ENCODE assay signal across 30 cellular contexts in the genomic region with DNA sequence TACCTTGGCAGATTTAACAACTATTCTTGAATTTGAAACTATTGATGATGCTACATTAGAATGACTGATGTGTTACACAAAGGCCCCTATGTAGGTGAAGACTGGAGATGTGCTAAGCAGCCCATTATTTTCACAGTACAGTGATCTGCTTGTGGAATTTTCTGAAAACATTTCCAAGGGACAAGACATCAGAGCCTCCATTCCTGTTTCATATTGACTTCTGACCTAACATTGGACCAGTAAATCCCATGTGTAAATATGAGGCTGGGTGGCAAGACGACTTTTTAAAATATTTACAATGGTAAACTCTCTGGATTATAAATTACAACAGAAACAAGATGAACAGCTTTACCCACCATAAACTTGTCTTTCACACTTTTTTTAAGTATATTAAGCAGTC.
"Had no signal": no experiment of that assay in that cellular context is flagged by ENCODE, and none has a peak within 500 bp of the region (broad histone marks: within the 10 kb centered on the region; RNA-seq: fewer than 3 reads in every experiment).

No MANE protein-coding gene starts in this region.

- H3K4me3 Mint-ChIP-seq: effector memory CD8-positive, alpha-beta T cell; memory B cell; mesothelial cell of epicardium; naive thymus-derived CD4-positive, alpha-beta T cell; nephron; stimulated activated naive B cell treated with anti-CD40 and anti-IgM and Interleukin-4, amounts not matched to agents 10 μg/mL and 1 μg/mL and 100 μg/mL, for 72 hours; stimulated activated naive CD8-positive, alpha-beta T cell treated with anti-CD3 and anti-CD28 coated beads, Interleukin-15, Interleukin-2, amounts not matched to agents 100 ng/mL and 50 ng/mL, for 24 hours had no signal

- H2AFZ ChIP-seq: hepatocyte had no signal

- H3K27me3 ChIP-seq: gastrocnemius medialis, heart left ventricle, hepatocyte, ovary, vagina had no signal

- H3K79me2 ChIP-seq: hepatocyte had no signal

- H3K27ac ChIP-seq: epithelial cell of prostate, gastrocnemius medialis, heart left ventricle, hepatocyte, ovary, psoas muscle, skin epidermis, thoracic aorta, vagina had no signal

- H3K4me2 ChIP-seq: hepatocyte had no signal

- H3K9me3 Mint-ChIP-seq: effector memory CD8-positive, alpha-beta T cell; memory B cell; mesothelial cell of epicardium; nephron; stimulated activated naive B cell treated with anti-CD40 and anti-IgM and Interleukin-4, amounts not matched to agents 10 μg/mL and 1 μg/mL and 100 μg/mL, for 72 hours; stimulated activated naive CD8-positive, alpha-beta T cell treated with anti-CD3 and anti-CD28 coated beads, Interleukin-15, Interleukin-2, amounts not matched to agents 100 ng/mL and 50 ng/mL, for 24 hours had no signal

- H3K4me1 Mint-ChIP-seq: memory B cell; stimulated activated naive B cell treated with anti-CD40 and anti-IgM and Interleukin-4, amounts not matched to agents 10 μg/mL and 1 μg/mL and 100 μg/mL, for 72 hours had no signal

- ATAC-seq: effector memory CD8-positive, alpha-beta T cell; esophagus mucosa; gastrocnemius medialis; left lobe of liver; mucosa of descending colon; naive thymus-derived CD4-positive, alpha-beta T cell; psoas muscle; stimulated activated naive B cell treated with anti-CD40 and anti-IgM and Interleukin-4, amounts not matched to agents 10 μg/mL and 1 μg/mL and 100 μg/mL, for 72 hours had no signal

- H3K36me3 Mint-ChIP-seq: mesothelial cell of epicardium had no signal

- H3K27ac Mint-ChIP-seq: memory B cell; mesothelial cell of epicardium; naive thymus-derived CD4-positive, alpha-beta T cell; stimulated activated naive B cell treated with anti-CD40 and anti-IgM and Interleukin-4, amounts not matched to agents 10 μg/mL and 1 μg/mL and 100 μg/mL, for 72 hours; stimulated activated naive CD8-positive, alpha-beta T cell treated with anti-CD3 and anti-CD28 coated beads, Interleukin-15, Interleukin-2, amounts not matched to agents 100 ng/mL and 50 ng/mL, for 24 hours had no signal

- H3K4me3 ChIP-seq: gastrocnemius medialis, heart left ventricle, hepatocyte, lung, mucosa of descending colon, ovary, psoas muscle, skin epidermis, thoracic aorta, vagina had no signal

- H3K36me3 ChIP-seq: gastrocnemius medialis, heart left ventricle, ovary, thoracic aorta, vagina had no signal

- DNase-seq: cerebellar nuclear complex; cortex of kidney; effector memory CD8-positive, alpha-beta T cell; foreskin fibroblast; gastrocnemius medialis; heart left ventricle; kidney; mucosa of descending colon; naive thymus-derived CD4-positive, alpha-beta T cell; nucleus accumbens; ovary; posterior cingulate gyrus; psoas muscle; right cardiac atrium; stimulated activated CD4-positive, alpha-beta T cell treated with anti-CD3 and anti-CD28 coated beads, Interleukin-15, amount 100 ng/mL, for 24 hours; stimulated activated CD4-positive, alpha-beta T cell treated with anti-CD3 and anti-CD28 coated beads, Interleukin-2, amount 100 ng/mL, for 48 hours; stimulated activated naive B cell treated with anti-CD40 and anti-IgM and Interleukin-4, amounts not matched to agents 10 μg/mL and 1 μg/mL and 100 μg/mL, for 72 hours; trophoblast cell had no signal

- H3K27me3 Mint-ChIP-seq: effector memory CD8-positive, alpha-beta T cell; memory B cell; naive thymus-derived CD4-positive, alpha-beta T cell; stimulated activated naive B cell treated with anti-CD40 and anti-IgM and Interleukin-4, amounts not matched to agents 10 μg/mL and 1 μg/mL and 100 μg/mL, for 72 hours; stimulated activated naive CD8-positive, alpha-beta T cell treated with anti-CD3 and anti-CD28 coated beads, Interleukin-15, Interleukin-2, amounts not matched to agents 100 ng/mL and 50 ng/mL, for 24 hours had no signal

- H3K4me1 ChIP-seq: gastrocnemius medialis, psoas muscle, vagina had no signal

- H3K9me3 ChIP-seq: gastrocnemius medialis, heart left ventricle, mucosa of descending colon, ovary, psoas muscle, thoracic aorta, vagina had no signal
